Comparison of ENCODE assay signal across 1 cellular context in the genomic region with DNA sequence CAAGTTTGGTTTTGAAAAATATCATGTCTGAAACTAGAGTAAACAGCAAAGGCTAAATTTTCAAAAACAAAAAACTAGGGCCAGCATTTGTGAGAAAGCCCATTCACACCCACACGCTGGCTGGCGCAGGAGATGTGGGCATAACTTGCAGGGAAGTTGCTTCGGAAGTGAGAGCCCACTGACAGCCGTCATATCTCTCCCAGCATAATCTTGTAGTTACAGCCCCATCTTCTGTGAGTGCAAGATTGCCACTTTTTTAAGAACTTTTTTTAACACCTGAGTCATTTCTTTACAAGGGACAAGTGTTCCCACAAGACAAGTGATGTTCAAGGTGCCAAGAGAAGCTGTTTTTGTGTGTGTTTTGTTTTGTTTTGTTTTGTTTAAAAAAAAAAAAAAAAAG.
TF ChIP-seq lines count a peak whose summit lies in the region.

No MANE protein-coding gene starts in this region.

TF ChIP-seq in K562, 482 proteins besides CTCF, POLR2A, EP300 and RAD21:
- TF ChIP-seq TEAD4 (IDR thresholded peaks at IDR 0.05; ENCODE audit: low read length) (peak; percentile 72), TEAD4 (CRISPR knock-in tag; IDR thresholded peaks at IDR 0.05; ENCODE audit: borderline replicate concordance) (no peak), TAL1 (IDR thresholded peaks at IDR 0.05) (peak; percentile 73; the same call in 1 of the 2 replicates), ATF1 (CRISPR knock-in tag; IDR thresholded peaks at IDR 0.05) (no peak), ATF1 (tag; IDR thresholded peaks at IDR 0.05) (0 out of 2 replicates have a peak, but pooled peaks have one; percentile 3), FOSL1 (tag; conservative IDR thresholded peaks at IDR 0.05) (peak; percentile 45; the same call in 1 of the 2 replicates), CC2D1A (IDR thresholded peaks at IDR 0.05) (0 out of 2 replicates have a peak, but pooled peaks have one; percentile 8), DPF2 (IDR thresholded peaks at IDR 0.05) (peak; percentile 53), ZNF766 (CRISPR knock-in tag; conservative IDR thresholded peaks at IDR 0.05) (0 out of 2 replicates have a peak, but pooled peaks have one; percentile 15), NEUROD1 (IDR thresholded peaks at IDR 0.05; ENCODE audit: borderline replicate concordance, low read depth, low read length, partially characterized antibody) (no peak), TRIM24 (IDR thresholded peaks at IDR 0.05) (0 out of 4 replicates have a peak, but pooled peaks of 1 of the 2 experiments have one; percentile 5), CBFA2T3 (IDR thresholded peaks at IDR 0.05) (peak; percentile 83), CCNT2 (IDR thresholded peaks at IDR 0.05; ENCODE audit: borderline replicate concordance, extremely low read depth, insufficient read length, low read depth, low read length) (peak; percentile 31), TAF15 (IDR thresholded peaks at IDR 0.05; ENCODE audit: low read depth, low read length) (no peak), KLF16 (IDR thresholded peaks at IDR 0.05) (peak; percentile 17; the same call in 1 of the 2 replicates), NR2C2 (CRISPR knock-in tag; IDR thresholded peaks at IDR 0.05) (no peak), NR2C2 (tag; IDR thresholded peaks at IDR 0.05) (no peak), POLR2AphosphoS5 (IDR thresholded peaks at IDR 0.05; ENCODE audit: control insufficient read depth, insufficient read depth, low read depth, low read length) (0 out of 2 replicates have a peak, but pooled peaks have one; percentile 42), NFE2 (IDR thresholded peaks at IDR 0.05; ENCODE audit: low read depth) (peak; percentile 31; the same call in 1 of the 2 replicates), MYNN (IDR thresholded peaks at IDR 0.05) (0 out of 2 replicates have a peak, but pooled peaks have one; percentile 31), MYNN (CRISPR knock-in tag; IDR thresholded peaks at IDR 0.05) (no peak), ETV1 (tag; conservative IDR thresholded peaks at IDR 0.05; ENCODE audit: low read depth) (peak; percentile 31; the same call in 1 of the 2 replicates), EZH2 (IDR thresholded peaks at IDR 0.05; ENCODE audit: borderline replicate concordance, low read depth, low read length) (no peak), TAF1 (IDR thresholded peaks at IDR 0.05; ENCODE audit: control insufficient read depth, extremely low read depth, insufficient read depth, low read length, severe bottlenecking) (no peak), TCF3 (CRISPR knock-in tag; IDR thresholded peaks at IDR 0.05) (peak; percentile 85), CBFA2T2 (conservative IDR thresholded peaks at IDR 0.05) (peak; percentile 80), TCF7L2 (IDR thresholded peaks at IDR 0.05; ENCODE audit: low read depth, low read length) (no peak), U2AF2 (optimal IDR thresholded peaks at IDR 0.05; ENCODE audit: low read depth, low read length) (no peak), ARID1B (IDR thresholded peaks at IDR 0.05) (peak; percentile 54; the same call in 1 of the 2 replicates), GATA2 (CRISPR knock-in tag; IDR thresholded peaks at IDR 0.05) (peak; percentile 19; the same call in 1 of the 2 replicates), MEIS2 (IDR thresholded peaks at IDR 0.05; ENCODE audit: partially characterized antibody) (peak; percentile 19), ZNF384 (IDR thresholded peaks at IDR 0.05; ENCODE audit: low read depth, low read length) (peak; percentile 83), MTA2 (IDR thresholded peaks at IDR 0.05; ENCODE audit: low read depth) (peak; percentile 46; the same call in 1 of the 2 replicates), ZMIZ1 (IDR thresholded peaks at IDR 0.05; ENCODE audit: low read depth in 2 of 2, low read length in 2 of 2) (0 out of 4 replicates have a peak, but pooled peaks of 1 of the 2 experiments have one; percentile 51), NFXL1 (CRISPR knock-in tag; IDR thresholded peaks at IDR 0.05) (no peak), EGR1 (conservative IDR thresholded peaks at IDR 0.05) (0 out of 2 replicates have a peak, but pooled peaks have one; percentile 11), CREM (IDR thresholded peaks at IDR 0.05; ENCODE audit: low read depth) (peak; percentile 28; the same call in 1 of the 2 replicates), ZNF696 (CRISPR knock-in tag; conservative IDR thresholded peaks at IDR 0.05) (no peak), NCOR1 (IDR thresholded peaks at IDR 0.05) (peak; percentile 70), KLF1 (tag; IDR thresholded peaks at IDR 0.05) (no peak)
- TF ChIP-seq, protein P1, sequence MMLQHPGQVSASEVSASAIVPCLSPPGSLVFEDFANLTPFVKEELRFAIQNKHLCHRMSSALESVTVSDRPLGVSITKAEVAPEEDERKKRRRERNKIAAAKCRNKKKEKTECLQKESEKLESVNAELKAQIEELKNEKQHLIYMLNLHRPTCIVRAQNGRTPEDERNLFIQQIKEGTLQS (IDR thresholded peaks at IDR 0.05), result no peak
- TF ChIP-seq, protein P1 (CRISPR knock-in tag; conservative IDR thresholded peaks at IDR 0.05), result 0 out of 2 replicates have a peak, but pooled peaks have one; percentile 40
- TF ChIP-seq, protein P2, sequence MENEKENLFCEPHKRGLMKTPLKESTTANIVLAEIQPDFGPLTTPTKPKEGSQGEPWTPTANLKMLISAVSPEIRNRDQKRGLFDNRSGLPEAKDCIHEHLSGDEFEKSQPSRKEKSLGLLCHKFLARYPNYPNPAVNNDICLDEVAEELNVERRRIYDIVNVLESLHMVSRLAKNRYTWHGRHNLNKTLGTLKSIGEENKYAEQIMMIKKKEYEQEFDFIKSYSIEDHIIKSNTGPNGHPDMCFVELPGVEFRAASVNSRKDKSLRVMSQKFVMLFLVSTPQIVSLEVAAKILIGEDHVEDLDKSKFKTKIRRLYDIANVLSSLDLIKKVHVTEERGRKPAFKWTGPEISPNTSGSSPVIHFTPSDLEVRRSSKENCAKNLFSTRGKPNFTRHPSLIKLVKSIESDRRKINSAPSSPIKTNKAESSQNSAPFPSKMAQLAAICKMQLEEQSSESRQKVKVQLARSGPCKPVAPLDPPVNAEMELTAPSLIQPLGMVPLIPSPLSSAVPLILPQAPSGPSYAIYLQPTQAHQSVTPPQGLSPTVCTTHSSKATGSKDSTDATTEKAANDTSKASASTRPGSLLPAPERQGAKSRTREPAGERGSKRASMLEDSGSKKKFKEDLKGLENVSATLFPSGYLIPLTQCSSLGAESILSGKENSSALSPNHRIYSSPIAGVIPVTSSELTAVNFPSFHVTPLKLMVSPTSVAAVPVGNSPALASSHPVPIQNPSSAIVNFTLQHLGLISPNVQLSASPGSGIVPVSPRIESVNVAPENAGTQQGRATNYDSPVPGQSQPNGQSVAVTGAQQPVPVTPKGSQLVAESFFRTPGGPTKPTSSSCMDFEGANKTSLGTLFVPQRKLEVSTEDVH (IDR thresholded peaks at IDR 0.05; ENCODE audit: low read depth, partially characterized antibody), result no peak
